31 cellular contexts compared by ENCODE assay signal in genomic region chr2:128219891-128220290, GRCh38.
"Had no signal": no experiment of that assay in that cellular context is flagged by ENCODE, and none has a peak within 500 bp of the region (broad histone marks: within the 10 kb centered on the region; RNA-seq: fewer than 3 reads in every experiment).

No MANE protein-coding gene starts in this region.

- FAIRE-seq: bronchial epithelial cell, colon, pancreas, TTC549 had no signal

- ATAC-seq: activated CD4-positive, CD25-positive, alpha-beta regulatory T cell treated with anti-CD3 and anti-CD28 coated beads, Interleukin-2, amount 50 U/mL, for 24 hours; activated CD8-positive, alpha-beta T cell treated with anti-CD3 and anti-CD28 coated beads for 36 hours; activated naive CD4-positive, alpha-beta T cell treated with anti-CD3 and anti-CD28 coated beads, Interleukin-2, amount 50 U/mL, for 72 hours; activated T-cell treated with anti-CD3 and anti-CD28 coated beads, Interleukin-2, amount 50 U/mL, for 72 hours; gastrocnemius medialis; left ventricle myocardium superior; naive thymus-derived CD4-positive, alpha-beta T cell; pancreas; psoas muscle; stimulated activated memory B cell treated with anti-CD40 and anti-IgM and Interleukin-4, amounts not matched to agents 10 μg/mL and 1 μg/mL and 100 μg/mL, for 72 hours; stimulated activated naive CD8-positive, alpha-beta T cell treated with anti-CD3 and anti-CD28 coated beads, Interleukin-15, amount 100 ng/mL, for 72 hours had no signal

- H3K4me3 ChIP-seq: gastrocnemius medialis, pancreas, psoas muscle, smooth muscle cell, thyroid gland, upper lobe of left lung had no signal

- DNase-seq: activated CD4-positive, alpha-beta T cell treated with anti-CD3 and anti-CD28 coated beads, Interleukin-2, amount 10 ng/mL, durations not matched to agents 7 days and 5 days; activated CD8-positive, alpha-beta T cell treated with anti-CD3 and anti-CD28 coated beads for 36 hours; activated naive CD4-positive, alpha-beta T cell; activated T-cell treated with anti-CD3 and anti-CD28 coated beads for 4 hours; activated T-cell treated with anti-CD3 and anti-CD28 coated beads, Interleukin-2, amount 50 U/mL, for 72 hours; dermis blood vessel endothelial cell; effector CD8-positive, alpha-beta T cell; gastrocnemius medialis; glutamatergic neuron; islet precursor cell; left ventricle myocardium superior; naive thymus-derived CD4-positive, alpha-beta T cell; pancreas; psoas muscle; stimulated activated CD4-positive, alpha-beta T cell treated with anti-CD3 and anti-CD28 coated beads, Interleukin-1b, Interleukin-23, amount 100 ng/mL, for 48 hours; stimulated activated CD4-positive, alpha-beta T cell treated with anti-CD3 and anti-CD28 coated beads, Interleukin-4, amount 100 ng/mL, for 4 hours; stimulated activated CD8-positive, alpha-beta memory T cell treated with anti-CD3 and anti-CD28 coated beads, Interleukin-4, amount 100 ng/mL, for 48 hours; stimulated activated naive CD8-positive, alpha-beta T cell treated with anti-CD3 and anti-CD28 coated beads, Interleukin-15, amount 100 ng/mL, for 72 hours; substantia nigra; SW 1271; T-helper 9 cell; thyroid gland; upper lobe of left lung; WERI-Rb-1 had no signal

- H3K27me3 ChIP-seq: gastrocnemius medialis, pancreas, thyroid gland, upper lobe of left lung had no signal

- H3K27ac ChIP-seq: gastrocnemius medialis, pancreas, psoas muscle, thyroid gland, upper lobe of left lung, WERI-Rb-1 had no signal

- H3K4me1 ChIP-seq: gastrocnemius medialis, pancreas, psoas muscle, thyroid gland, upper lobe of left lung had no signal

- H3K36me3 ChIP-seq: gastrocnemius medialis, pancreas, thyroid gland, upper lobe of left lung, WERI-Rb-1 had no signal

- H3K9me3 ChIP-seq: gastrocnemius medialis, pancreas, psoas muscle, thyroid gland, upper lobe of left lung had no signal

- H3K4me2 ChIP-seq: smooth muscle cell had no signal
